Comparison of ENCODE assay signal across 26 cellular contexts in genomic region chr12:63853978-63854377, GRCh38. TPM values are rescaled to one million over a fixed set of nuclear protein-coding genes. Genes with fewer than 3 reads are reported as not detected.
A peak's percentile ranks its signal among the peaks of the same experiment; 100 is the strongest.
DNase-seq lines count a peak whose midpoint lies in the region; ATAC-seq, FAIRE-seq and TF ChIP-seq lines count a peak whose summit lies in the region.
"Had no signal": no experiment of that assay in that cellular context is flagged by ENCODE, and none has a peak within 500 bp of the region (broad histone marks: within the 10 kb centered on the region; RNA-seq: fewer than 3 reads in every experiment).

No MANE protein-coding gene starts in this region.

- H2AK5ac ChIP-seq in mesenchymal stem cell (ENCODE audit: low read length, severe bottlenecking): peak overlapping the region; percentile 3

- H3K9me3 ChIP-seq in A549 (no peaks in the 10 kb centered on the region), PC-9 (ENCODE audit: insufficient read depth, low read depth) (no peaks in the 10 kb centered on the region), mesenchymal stem cell (ENCODE audit: control insufficient read depth, low read length) (no peaks in the 10 kb centered on the region), osteoblast (ENCODE audit: low read depth, low read length) (no peaks in the 10 kb centered on the region), gastroesophageal sphincter (no peaks in the 10 kb centered on the region), gastrocnemius medialis (no peaks in the 10 kb centered on the region)
- H3K9me3 ChIP-seq: BE2C; BLaER1 treated with 17β-estradiol and CSF1 and Interleukin-3, amounts not matched to agents 10 nM and 100 nM had no signal

- peaks cover 12% of the 10 kb centered on the region; the same call in 1 of the 2 replicates for H3K36me3 ChIP-seq in PC-9 (ENCODE audit: low read depth)
- H3K36me3 ChIP-seq in mesenchymal stem cell (ENCODE audit: control insufficient read depth in 1 of 2, insufficient read depth in 2 of 2, low read depth in 1 of 2, low read length in 2 of 2): peaks cover 6 to 22% of the 10 kb centered on the region in 2 experiments
- H3K36me3 ChIP-seq in osteoblast (ENCODE audit: insufficient read depth, low read length): no peaks in the 10 kb centered on the region
- H3K36me3 ChIP-seq in gastroesophageal sphincter: no peaks in the 10 kb centered on the region
- no peaks in the 10 kb centered on the region for H3K36me3 ChIP-seq in gastrocnemius medialis
- H3K36me3 ChIP-seq: BE2C; BLaER1 treated with 17β-estradiol and CSF1 and Interleukin-3, amounts not matched to agents 10 nM and 100 nM had no signal

- H3K4me3 ChIP-seq in A549: no peak overlapping the region
- no peak overlapping the region for H3K4me3 ChIP-seq in PC-9
- no peak overlapping the region for H3K4me3 ChIP-seq in mesenchymal stem cell (ENCODE audit: insufficient read depth in 1 of 2, low read depth in 1 of 2, low read length in 2 of 2)
- H3K4me3 ChIP-seq in osteoblast (ENCODE audit: insufficient read depth, low read length): no peak overlapping the region
- H3K4me3 ChIP-seq in gastroesophageal sphincter: no peak overlapping the region
- no peak overlapping the region for H3K4me3 ChIP-seq in gastrocnemius medialis
- H3K4me3 ChIP-seq: BLaER1 treated with 17β-estradiol and CSF1 and Interleukin-3, amounts not matched to agents 10 nM and 100 nM; GM23248 had no signal

- no peak overlapping the region for H4K91ac ChIP-seq in mesenchymal stem cell (ENCODE audit: low read length)

- H4K8ac ChIP-seq in mesenchymal stem cell (ENCODE audit: low read length): no peak overlapping the region

- CTCF ChIA-PET in A549 (lab: Yijun Ruan, JAX): interaction anchor here (4.2 kb wide), 1 partner anchor 9 kb away, joined by 33 read pairs; the partner anchor contains the start of gene SRGAP1
- CTCF ChIA-PET in PC-9 (lab: Charles Lee): interaction anchor here (0.6 kb wide), 1 partner anchor 1035 kb away, joined by 5 read pairs; no protein-coding TSS in a partner anchor

- H2BK120ac ChIP-seq in mesenchymal stem cell (ENCODE audit: low read depth, low read length): no peak overlapping the region

- TF ChIP-seq EP300 in A549 (IDR thresholded peaks at IDR 0.05) (no peak), gastroesophageal sphincter (IDR thresholded peaks at IDR 0.05) (no peak)

- no peak overlapping the region for H3K18ac ChIP-seq in mesenchymal stem cell (ENCODE audit: low read depth in 1 of 2, low read length in 2 of 2)

- no peak overlapping the region for H2BK15ac ChIP-seq in mesenchymal stem cell (ENCODE audit: low read depth, poor library complexity, severe bottlenecking)

- no peak for TF ChIP-seq POLR2A in A549 (IDR thresholded peaks at IDR 0.05; ENCODE audit: low read length)
- no peak for TF ChIP-seq POLR2A in gastroesophageal sphincter (IDR thresholded peaks at IDR 0.05)
- TF ChIP-seq POLR2A in gastrocnemius medialis (IDR thresholded peaks at IDR 0.05): no peak

- H3F3A ChIP-seq in PC-9 (ENCODE audit: insufficient read depth, low read depth): no peaks in the 10 kb centered on the region; the same call in none of the 2 replicates

- no peak overlapping the region for H2BK5ac ChIP-seq in mesenchymal stem cell (ENCODE audit: low read depth, low read length, poor library complexity, severe bottlenecking)

- no peaks in the 10 kb centered on the region for H3K9me2 ChIP-seq in PC-9 (ENCODE audit: insufficient read depth)

- H3K4me1 ChIP-seq in A549: peaks cover 69% of the 10 kb centered on the region
- H3K4me1 ChIP-seq in PC-9 (replicated peaks; ENCODE audit: insufficient read depth): peaks cover 41% of the 10 kb centered on the region
- peaks cover 5% of the 10 kb centered on the region for H3K4me1 ChIP-seq in mesenchymal stem cell (ENCODE audit: control insufficient read depth, insufficient read depth, low read depth, low read length)
- peaks cover 15% of the 10 kb centered on the region for H3K4me1 ChIP-seq in osteoblast (ENCODE audit: insufficient read depth, low read length)
- peaks cover 0 to 9% (median 0%) of the 10 kb centered on the region in 3 donors for H3K4me1 ChIP-seq in gastroesophageal sphincter
- no peaks in the 10 kb centered on the region for H3K4me1 ChIP-seq in gastrocnemius medialis
- H3K4me1 ChIP-seq: BLaER1 treated with 17β-estradiol and CSF1 and Interleukin-3, amounts not matched to agents 10 nM and 100 nM had no signal

- H3K27me3 ChIP-seq in PC-9 (ENCODE audit: insufficient read depth, low read depth) (no peaks in the 10 kb centered on the region), mesenchymal stem cell (ENCODE audit: control insufficient read depth in 1 of 2, insufficient read depth in 1 of 2, low read length in 2 of 2) (no peaks in the 10 kb centered on the region), osteoblast (ENCODE audit: insufficient read depth, low read length) (no peaks in the 10 kb centered on the region), gastroesophageal sphincter (no peaks in the 10 kb centered on the region), gastrocnemius medialis (no peaks in the 10 kb centered on the region)
- H3K27me3 ChIP-seq: BE2C; BLaER1 treated with 17β-estradiol and CSF1 and Interleukin-3, amounts not matched to agents 10 nM and 100 nM had no signal

- DNase-seq in A549 (ENCODE audit: low read depth in 1 of 2, low spot score in 1 of 2) (no peak), PC-9 (no peak), mesenchymal stem cell (no peak), osteoblast (ENCODE audit: insufficient read length, low spot score, missing footprints) (no peak), gastrocnemius medialis (no peak)
- DNase-seq: AML-193; BE2C; CD4-positive, alpha-beta T cell; CD8-positive, alpha-beta memory T cell; DMS 273 treated with DMSO at 0.1 percent for 48 hours; DMS79; EL; GDM1; GM23248; H7; HCEC 1CT had no signal

- no peak overlapping the region for H2BK12ac ChIP-seq in mesenchymal stem cell (ENCODE audit: low read length in 2 of 2)

- no peaks in the 10 kb centered on the region for H3K79me1 ChIP-seq in mesenchymal stem cell (replicated peaks; ENCODE audit: low read length, poor library complexity, severe bottlenecking)

- H3K14ac ChIP-seq in mesenchymal stem cell (ENCODE audit: low read length in 2 of 2): no peak overlapping the region

- H3K9ac ChIP-seq in mesenchymal stem cell (ENCODE audit: low read length): no peak overlapping the region
- H3K9ac ChIP-seq: BLaER1 treated with 17β-estradiol and CSF1 and Interleukin-3, amounts not matched to agents 10 nM and 100 nM; GM23248 had no signal

- H2AFZ ChIP-seq in PC-9 (no peak overlapping the region), mesenchymal stem cell (ENCODE audit: low read depth, low read length) (no peak overlapping the region), osteoblast (ENCODE audit: low read length) (no peak overlapping the region)
- H2AFZ ChIP-seq: GM23248 had no signal

- H3K23ac ChIP-seq in mesenchymal stem cell (ENCODE audit: low read length in 2 of 2): no peak overlapping the region

- intact Hi-C loops in PC-9 (cut with micrococcal nuclease; ENCODE audit: unreplicated experiment) (no loop called here), gastrocnemius medialis (cut with DNase I; ENCODE audit: low total_unique reads) (no loop called here)

- ATAC-seq in A549 (no peak), HG02610 (IDR thresholded peaks at IDR 0.05; ENCODE audit: unreplicated experiment) (peak; percentile 67), gastroesophageal sphincter (no peak), HG03045 (IDR thresholded peaks at IDR 0.05; ENCODE audit: unreplicated experiment) (no peak), gastrocnemius medialis (no peak)

- TF ChIP-seq CTCF in A549 (IDR thresholded peaks at IDR 0.05) (no peak), PC-9 (conservative IDR thresholded peaks at IDR 0.05) (no peak), osteoblast (IDR thresholded peaks at IDR 0.05; ENCODE audit: extremely low read depth, low read depth, low read length) (no peak), gastroesophageal sphincter (IDR thresholded peaks at IDR 0.05) (no peak), gastrocnemius medialis (IDR thresholded peaks at IDR 0.05 in 4 of 5, conservative IDR thresholded peaks at IDR 0.05 in 1 of 5) (no peak)

- BruUV-seq in PC-9 (replicated peaks; lab: Mats Ljungman, UMichigan): no TSS peak

- H3K27ac ChIP-seq in A549 (peak overlapping the region; percentile 30 to 66), PC-9 (no peak overlapping the region), mesenchymal stem cell (ENCODE audit: low read length, poor library complexity, severe bottlenecking) (peak overlapping the region; percentile 72), osteoblast (ENCODE audit: low read depth, low read length) (no peak overlapping the region), gastroesophageal sphincter (no peak overlapping the region), gastrocnemius medialis (no peak overlapping the region)
- H3K27ac ChIP-seq: 22Rv1; BLaER1 treated with 17β-estradiol and CSF1 and Interleukin-3, amounts not matched to agents 10 nM and 100 nM; GM23248 had no signal

- H3K4ac ChIP-seq in mesenchymal stem cell (ENCODE audit: low read depth in 1 of 2, low read length in 2 of 2): no peak overlapping the region

- H3K4me2 ChIP-seq in A549: peak overlapping the region; percentile 44
- peak overlapping the region; percentile 5; the same call in 1 of the 2 replicates for H3K4me2 ChIP-seq in PC-9
- H3K4me2 ChIP-seq in mesenchymal stem cell (ENCODE audit: low read length, poor library complexity, severe bottlenecking): no peak overlapping the region
- H3K4me2 ChIP-seq in osteoblast (ENCODE audit: insufficient read depth, low read length): no peak overlapping the region
- H3K4me2 ChIP-seq: BLaER1 treated with 17β-estradiol and CSF1 and Interleukin-3, amounts not matched to agents 10 nM and 100 nM had no signal

- H3K79me2 ChIP-seq in PC-9 (ENCODE audit: low read depth): peaks cover 99% of the 10 kb centered on the region
- peaks cover 97% of the 10 kb centered on the region for H3K79me2 ChIP-seq in osteoblast (ENCODE audit: insufficient read depth, low read length)

- POLR2A ChIA-PET in A549 (lab: Yijun Ruan, JAX): no interaction called here
- POLR2A ChIA-PET in PC-9 (lab: Charles Lee; ENCODE audit: unreplicated experiment): no interaction called here

- FAIRE-seq in A549 (lab: Jason Lieb, UNC): no peak
- FAIRE-seq: A204.1, D721Med, GM12892, GM19239, H1 had no signal

- in situ Hi-C loops in gastrocnemius medialis (cut with MboI; ENCODE audit: low sequenced_read_pairs in 4 of 4): no loop called here

- no peak for TF ChIP-seq RAD21 in A549 (conservative IDR thresholded peaks at IDR 0.05 in 1 of 2, IDR thresholded peaks at IDR 0.05 in 1 of 2)

- H4K20me1 ChIP-seq in PC-9 (ENCODE audit: insufficient read depth): no peaks in the 10 kb centered on the region; the same call in 1 of the 2 replicates
- peaks cover 29% of the 10 kb centered on the region for H4K20me1 ChIP-seq in osteoblast (ENCODE audit: insufficient read depth, low read length)
- H4K20me1 ChIP-seq: BLaER1 treated with 17β-estradiol and CSF1 and Interleukin-3, amounts not matched to agents 10 nM and 100 nM had no signal

RNA-seq across cellular contexts. Expression of gene SRGAP1, which starts 9.5 kb away (rescaled TPM):
- polyA plus RNA-seq in A549 (2011; rRNA removed) (22.9 and 23.6 TPM in 2 replicates), A549 (2017; fragmentation: RNase III; extraction: RNeasy Plus Mini Kit Qiagen cat#74134 plus additional on column Dnase treatment) (7.9 to 8.4 TPM (median 8.3 TPM) in 3 replicates)
- polyA plus RNA-seq in A549 (2012; cell fraction: cytosol; rRNA removed): 3.4 and 4.4 TPM in 2 replicates
- polyA plus RNA-seq in A549 (2012; cell fraction: nucleus; rRNA removed): 18.3 and 19.5 TPM in 2 replicates
- polyA minus RNA-seq in A549 (2011; rRNA and poly(A)+ RNA removed): 47.3 and 57.7 TPM in 2 replicates
- total RNA-seq in PC-9 (2021) (18.0 and 24.5 TPM in 2 replicates), osteoblast (24.8 and 26.1 TPM in 2 replicates), gastroesophageal sphincter (10 to 100 TPM in 2 of 4 donors, 1 to 10 TPM in 2; 7.2 to 22.9 (median 11.5) TPM), gastrocnemius medialis (under 1 TPM; 0.36 to 0.85 (median 0.66) TPM)
- 10.1 TPM for polyA plus RNA-seq in mesenchymal stem cell (2013, experiment 1 of 2)
- polyA plus RNA-seq in mesenchymal stem cell (2013, experiment 2 of 2): 9.9 TPM

Comparison
In these comparisons a context has a peak if more than half of its experiments do, and no peak if none do; other contexts are left out.
1. H3K27ac ChIP-seq: peak in A549 (2 of 2) and mesenchymal stem cell (single experiment); none in PC-9 (single experiment), osteoblast (single experiment), gastroesophageal sphincter (0 of 4) and gastrocnemius medialis (0 of 4).
2. H3K4me2 ChIP-seq: peak in A549 (single experiment) and PC-9 (single experiment); none in mesenchymal stem cell (single experiment) and osteoblast (single experiment).
3. RNA of gene SRGAP1, which starts 9.5 kb away (total RNA-seq): 24.8 to 26.1 TPM in osteoblast, 18.0 to 24.5 TPM in PC-9 and 7.2 to 22.9 TPM in gastroesophageal sphincter; 0.36 to 0.85 TPM in gastrocnemius medialis; every median in the first group is over 4 times any median in the second.